In genomic region chr3:188274249-188274915, GRCh38 we compare ENCODE assay signal across 15 cellular contexts.
DNase-seq lines count a peak whose midpoint lies in the region; ATAC-seq and TF ChIP-seq lines count a peak whose summit lies in the region.
"Had no signal": no experiment of that assay in that cellular context is flagged by ENCODE, and none has a peak within 500 bp of the region (broad histone marks: within the 10 kb centered on the region; RNA-seq: fewer than 3 reads in every experiment).

No MANE protein-coding gene starts in this region.

- no peak overlapping the region for H3K9ac ChIP-seq in Karpas-422 (ENCODE audit: low read length)

- intact Hi-C loops in thyroid gland (cut with DNase I): no loop called here

- WGBS in thyroid gland, 2 donors: 66 to 69% methylated on average over 4 of the region's 4 CpGs

- peak overlapping the region; percentile 74 for H3K4me3 Mint-ChIP-seq in HFFc6
- H3K4me3 Mint-ChIP-seq: brain, T-helper 17 cell had no signal

- no peak for TF ChIP-seq POLR2A in thyroid gland (IDR thresholded peaks at IDR 0.05)

- TF ChIP-seq CTCF in HFFc6 (IDR thresholded peaks at IDR 0.05) (no peak), astrocyte of the spinal cord (IDR thresholded peaks at IDR 0.05; ENCODE audit: low read depth, low read length) (no peak), thyroid gland (IDR thresholded peaks at IDR 0.05) (no peak)

- peaks cover 23% of the 10 kb centered on the region for H3K36me3 Mint-ChIP-seq in HFFc6 (ENCODE audit: low read depth)
- H3K36me3 Mint-ChIP-seq: brain had no signal

- in situ Hi-C loops in astrocyte of the spinal cord (cut with HindIII; ENCODE audit: low sequenced_read_pairs): no loop called here

- H2AFZ ChIP-seq in Karpas-422 (ENCODE audit: low read length): no peak overlapping the region

- peaks cover 4% of the 10 kb centered on the region for H3K27me3 Mint-ChIP-seq in HFFc6 (ENCODE audit: insufficient read depth)
- H3K27me3 Mint-ChIP-seq: brain, T-helper 17 cell had no signal

- H3K4me1 ChIP-seq in thyroid gland: peaks cover 21 to 24% of the 10 kb centered on the region in 2 donors
- H3K4me1 ChIP-seq in Karpas-422 (ENCODE audit: low read length): peaks cover 61% of the 10 kb centered on the region

- ATAC-seq in left lobe of liver (peak; percentile 67), GM21576 (IDR thresholded peaks at IDR 0.05; ENCODE audit: unreplicated experiment) (no peak)
- ATAC-seq: HCT116, T-helper 17 cell had no signal

- H3K9me2 ChIP-seq in Karpas-422 (replicated peaks; ENCODE audit: insufficient read depth, low read length): no peaks in the 10 kb centered on the region

- no peak overlapping the region for H3K4me2 ChIP-seq in Karpas-422 (ENCODE audit: low read depth, low read length, poor library complexity, severe bottlenecking)

- H4K20me1 ChIP-seq in Karpas-422 (ENCODE audit: insufficient read depth, low read depth, low read length): no peaks in the 10 kb centered on the region

- H3K4me3 ChIP-seq in astrocyte of the spinal cord (ENCODE audit: low read depth, low read length) (no peak overlapping the region), thyroid gland (replicated peaks in 1 of 3) (no peak overlapping the region), Karpas-422 (ENCODE audit: low read length) (no peak overlapping the region)
- H3K4me3 ChIP-seq: ovary had no signal

- peak overlapping the region; percentile 69 for H3K27ac Mint-ChIP-seq in HFFc6
- H3K27ac Mint-ChIP-seq: brain, T-helper 17 cell had no signal

- no peaks in the 10 kb centered on the region for H3K9me3 Mint-ChIP-seq in HFFc6
- H3K9me3 Mint-ChIP-seq: brain had no signal

- H3K4me1 Mint-ChIP-seq in HFFc6 (ENCODE audit: low read depth): peaks cover 45% of the 10 kb centered on the region

- DNase-seq in HFFc6 (no peak), astrocyte of the spinal cord (ENCODE audit: low read depth, low spot score) (peak; percentile 32), left lobe of liver (ENCODE audit: low spot score) (no peak), thyroid gland (peak in 1 of 2 donors; percentile 58), OCI-M2 (lab: John Stamatoyannopoulos, UW; ENCODE audit: unreplicated experiment) (no peak), Karpas-422 (no peak)
- DNase-seq: activated CD4-positive, alpha-beta T cell treated with anti-CD3 and anti-CD28 coated beads for 4 hours; hippocampal formation; NCI-H1092 treated with DMSO at 0.1 percent for 48 hours; ovary; stimulated activated CD4-positive, alpha-beta T cell treated with anti-CD3 and anti-CD28 coated beads, Interleukin-2, amount 100 ng/mL, for 48 hours; T-helper 17 cell had no signal

- H3K9me3 ChIP-seq in thyroid gland (no peaks in the 10 kb centered on the region), Karpas-422 (ENCODE audit: low read length) (no peaks in the 10 kb centered on the region)
- H3K9me3 ChIP-seq: ovary had no signal

- H3K79me2 ChIP-seq in Karpas-422 (ENCODE audit: low read length): no peaks in the 10 kb centered on the region

- H3K27me3 ChIP-seq in thyroid gland (no peaks in the 10 kb centered on the region), Karpas-422 (ENCODE audit: low read length) (no peaks in the 10 kb centered on the region)
- H3K27me3 ChIP-seq: ovary had no signal

- H3K27ac ChIP-seq in thyroid gland (peak overlapping the region; percentile 6 to 46 (median 29)), Karpas-422 (ENCODE audit: low read length) (no peak overlapping the region)
- H3K27ac ChIP-seq: ovary had no signal

- H3K36me3 ChIP-seq in thyroid gland: no peaks in the 10 kb centered on the region
- no peaks in the 10 kb centered on the region for H3K36me3 ChIP-seq in Karpas-422 (ENCODE audit: insufficient read depth, low read length)
- H3K36me3 ChIP-seq: ovary had no signal
